24 cellular contexts compared by ENCODE assay signal in genomic region chr11:118569670-118570069, GRCh38. TPM values are rescaled to one million over a fixed set of nuclear protein-coding genes. Genes with fewer than 3 reads are reported as not detected.
DNase-seq lines count a peak whose midpoint lies in the region; ATAC-seq, FAIRE-seq and TF ChIP-seq lines count a peak whose summit lies in the region.
"Had no signal": no experiment of that assay in that cellular context is flagged by ENCODE, and none has a peak within 500 bp of the region (broad histone marks: within the 10 kb centered on the region; RNA-seq: fewer than 3 reads in every experiment).

No MANE protein-coding gene starts in this region.

- TF ChIP-seq EP300 in K562 (IDR thresholded peaks at IDR 0.05; ENCODE audit: low read length) (no peak), gastroesophageal sphincter (IDR thresholded peaks at IDR 0.05) (no peak)

- H3K36me3 Mint-ChIP-seq in CD4-positive, alpha-beta T cell (ENCODE audit: low read depth), result peaks cover 22% of the 10 kb centered on the region
- no peaks in the 10 kb centered on the region for H3K36me3 Mint-ChIP-seq in neural crest cell (ENCODE audit: low read depth)
- H3K36me3 Mint-ChIP-seq: CD14-positive monocyte had no signal

- no peaks in the 10 kb centered on the region for H3K9me1 ChIP-seq in K562 (ENCODE audit: control insufficient read depth, insufficient read depth, low read length)

- CTCF ChIA-PET in CD4-positive, alpha-beta T cell (lab: Charles Lee), result interaction anchor here (1.7 kb wide), 1 partner anchor 31 kb away, joined by 4 read pairs; no protein-coding TSS in a partner anchor
- CTCF ChIA-PET in K562 (lab: Yijun Ruan, JAX; ENCODE audit: low intra/inter-chr PET ratio), result no interaction called here

- H4K20me1 ChIP-seq in K562 (replicated peaks; ENCODE audit: control insufficient read depth, insufficient read depth, low read length), result peaks cover 16% of the 10 kb centered on the region; the same call in 1 of the 2 replicates

- no peak overlapping the region for H3K4me2 ChIP-seq in K562 (ENCODE audit: insufficient read depth, low read length)
- H3K4me2 ChIP-seq: A549; BLaER1 treated with 17β-estradiol and CSF1 and Interleukin-3, amounts not matched to agents 10 nM and 100 nM; GM23338 had no signal

- no peaks in the 10 kb centered on the region for H3K9me3 ChIP-seq in CD4-positive, alpha-beta T cell (ENCODE audit: control insufficient read depth, low read length)
- H3K9me3 ChIP-seq in K562 (replicated peaks; ENCODE audit: control insufficient read depth, insufficient read depth, low read depth, low read length) (no peaks in the 10 kb centered on the region), gastroesophageal sphincter (no peaks in the 10 kb centered on the region), kidney (ENCODE audit: control insufficient read depth in 1 of 2, low read length in 2 of 2) (no peaks in the 10 kb centered on the region)
- H3K9me3 ChIP-seq: A549; BE2C; BLaER1 treated with 17β-estradiol and CSF1 and Interleukin-3, amounts not matched to agents 10 nM and 100 nM had no signal

- H3K27ac Mint-ChIP-seq in CD4-positive, alpha-beta T cell, result peak overlapping the region; percentile 68
- no peak overlapping the region for H3K27ac Mint-ChIP-seq in neural crest cell (ENCODE audit: unreplicated experiment)
- H3K27ac Mint-ChIP-seq: GM23338, H9 had no signal

- H3K79me2 ChIP-seq in K562 (ENCODE audit: control insufficient read depth, insufficient read depth, low read length), result peaks cover 25% of the 10 kb centered on the region

- in situ Hi-C loops in K562 (cut with MboI), result no loop called here

- H3K27me3 ChIP-seq in CD4-positive, alpha-beta T cell (ENCODE audit: control insufficient read depth, insufficient read depth, low read length), result no peaks in the 10 kb centered on the region
- H3K27me3 ChIP-seq in K562 (ENCODE audit: control insufficient read depth in 2 of 2, insufficient read depth in 2 of 2, low read length in 2 of 2) (no peaks in the 10 kb centered on the region), gastroesophageal sphincter (no peaks in the 10 kb centered on the region)
- H3K27me3 ChIP-seq: BE2C; BLaER1 treated with 17β-estradiol and CSF1 and Interleukin-3, amounts not matched to agents 10 nM and 100 nM had no signal

- H3K9ac ChIP-seq in K562 (ENCODE audit: insufficient read depth in 1 of 2, low read depth in 2 of 2, low read length in 2 of 2) (no peak overlapping the region), kidney (ENCODE audit: low read length in 2 of 2) (no peak overlapping the region)
- H3K9ac ChIP-seq: BLaER1 treated with 17β-estradiol and CSF1 and Interleukin-3, amounts not matched to agents 10 nM and 100 nM had no signal

- H3K4me3 ChIP-seq in K562 (no peak overlapping the region), gastroesophageal sphincter (no peak overlapping the region), kidney (ENCODE audit: low read length in 2 of 2) (no peak overlapping the region)
- H3K4me3 ChIP-seq: A549; BLaER1 treated with 17β-estradiol and CSF1 and Interleukin-3, amounts not matched to agents 10 nM and 100 nM; GM23338 had no signal

- 33% methylated on average over 2 of the region's 2 CpGs for WGBS in K562 (ENCODE audit: insufficient coverage, low coverage, missing lambda C conversion rate)
- 83% methylated on average over 2 of the region's 2 CpGs; no CpG with 5 or more reads in 1 of the 2 donors for WGBS in gastroesophageal sphincter (ENCODE audit: low coverage in 1 of 2), 2 donors

- no TSS peak for BruUV-seq in K562 (replicated peaks; lab: Mats Ljungman, UMichigan)

- peak overlapping the region; percentile 25; the same call in 1 of the 2 replicates for H2AFZ ChIP-seq in K562 (ENCODE audit: low read depth, low read length)
- H2AFZ ChIP-seq: GM23338 had no signal

- H3K36me3 ChIP-seq in K562 (ENCODE audit: control insufficient read depth, insufficient read depth, low read length), result peaks cover 6% of the 10 kb centered on the region
- H3K36me3 ChIP-seq in gastroesophageal sphincter, result no peaks in the 10 kb centered on the region
- H3K36me3 ChIP-seq in kidney (ENCODE audit: control insufficient read depth in 1 of 2, insufficient read depth in 2 of 2, low read length in 2 of 2), result no peaks in the 10 kb centered on the region

- POLR2A ChIA-PET in CD4-positive, alpha-beta T cell (lab: Charles Lee), result no interaction called here
- POLR2A ChIA-PET in K562 (lab: Yijun Ruan, JAX), result interaction anchor here (0.7 kb wide), 1 partner anchor 539 kb away, joined by 4 read pairs; no protein-coding TSS in a partner anchor

- FAIRE-seq in K562 (lab: Jason Lieb, UNC), result no peak
- no peak for FAIRE-seq in kidney (lab: Jason Lieb, UNC)
- FAIRE-seq: A549, GM12891, GM18507 had no signal

- no peak for ATAC-seq in CD4-positive, alpha-beta T cell (ENCODE audit: poor library complexity)
- ATAC-seq in K562 (no peak), gastroesophageal sphincter (no peak)
- ATAC-seq: A549, GM23338, HCT116 had no signal

- H3K4me1 ChIP-seq in K562 (replicated peaks in 1 of 2; ENCODE audit: control insufficient read depth in 2 of 2, insufficient read depth in 2 of 2, low read length in 2 of 2) (peaks cover 10% of the 10 kb centered on the region in 2 experiments), gastroesophageal sphincter (peaks cover 0 to 39% (median 17%) of the 10 kb centered on the region in 3 donors), kidney (ENCODE audit: control insufficient read depth in 1 of 2, insufficient read depth in 1 of 2, low read depth in 1 of 2, low read length in 2 of 2) (peaks cover 5 to 9% of the 10 kb centered on the region in 2 donors)
- H3K4me1 ChIP-seq: BE2C had no signal

- no peak for TF ChIP-seq RAD21 in K562 (CRISPR knock-in tag; conservative IDR thresholded peaks at IDR 0.05 in 1 of 2, IDR thresholded peaks at IDR 0.05 in 1 of 2)

- intact Hi-C loops in CD4-positive, alpha-beta T cell (cut with DNase I, micrococcal nuclease), result loop anchor here (5.0 to 10.0 kb wide), 5 partner anchors 37 to 1335 kb away; partner anchors contain the start of genes C2CD2L (in 1 of the 2), DPAGT1 (in 1 of the 2), PCSK7 (in 1 of the 2) and PHLDB1 (in 1 of the 2)
- intact Hi-C loops in K562 (cut with micrococcal nuclease) (loop anchor here (5.0 to 10.0 kb wide), 4 partner anchors 37 to 272 kb away; partner anchors contain the start of genes ATP5MG and TMEM25), kidney (cut with DNase I) (no loop called here)

- H3K27me3 Mint-ChIP-seq in CD4-positive, alpha-beta T cell, result no peaks in the 10 kb centered on the region
- no peaks in the 10 kb centered on the region for H3K27me3 Mint-ChIP-seq in neural crest cell (ENCODE audit: low read depth)
- H3K27me3 Mint-ChIP-seq: CD4-positive, alpha-beta memory T cell had no signal

- TF ChIP-seq CTCF in CD4-positive, alpha-beta T cell (IDR thresholded peaks at IDR 0.05), result no peak
- TF ChIP-seq CTCF in K562 (IDR thresholded peaks at IDR 0.05 in 2 of 3, conservative IDR thresholded peaks at IDR 0.05 in 1 of 3; ENCODE audit: insufficient read depth in 2 of 3, low read depth in 1 of 3, low read length in 3 of 3) (no peak), neural crest cell (conservative IDR thresholded peaks at IDR 0.05) (no peak), gastroesophageal sphincter (IDR thresholded peaks at IDR 0.05) (no peak), kidney (IDR thresholded peaks at IDR 0.05; ENCODE audit: borderline replicate concordance, extremely low read depth, insufficient read depth) (no peak)

- H3K4me1 Mint-ChIP-seq in CD4-positive, alpha-beta T cell (ENCODE audit: low read depth), result peaks cover 40% of the 10 kb centered on the region
- peaks cover 40% of the 10 kb centered on the region for H3K4me1 Mint-ChIP-seq in neural crest cell

- no peak for DNase-seq in CD4-positive, alpha-beta T cell
- DNase-seq in K562 (ENCODE audit: extremely low read depth in 1 of 4, low spot score in 3 of 4) (no peak), neural crest cell (ENCODE audit: low read depth, low spot score) (no peak), NCI-H2196 (lab: John Stamatoyannopoulos, UW; ENCODE audit: unreplicated experiment) (no peak), kidney (no peak)
- DNase-seq: 8988T; ACHN; AML-193; BE2C; Calu3; CD4-positive, alpha-beta memory T cell; COR-L47; DMS53; DMS79 treated with DMSO at 0.1 percent for 48 hours; GF-D8; H9 had no signal

- H3K27ac ChIP-seq in CD4-positive, alpha-beta T cell (ENCODE audit: low read depth, low read length), result no peak overlapping the region
- H3K27ac ChIP-seq in K562 (ENCODE audit: extremely low read depth, low read depth, low read length) (no peak overlapping the region), gastroesophageal sphincter (no peak overlapping the region), kidney (ENCODE audit: low read depth in 2 of 2, low read length in 2 of 2) (no peak overlapping the region)
- H3K27ac ChIP-seq: A549; BLaER1 treated with 17β-estradiol and CSF1 and Interleukin-3, amounts not matched to agents 10 nM and 100 nM had no signal

- TF ChIP-seq POLR2A in K562 (conservative IDR thresholded peaks at IDR 0.05) (no peak), gastroesophageal sphincter (IDR thresholded peaks at IDR 0.05) (no peak)

- H3K4me3 Mint-ChIP-seq in CD4-positive, alpha-beta T cell, result peak overlapping the region; percentile 38
- peak overlapping the region; percentile 61 for H3K4me3 Mint-ChIP-seq in neural crest cell
- H3K4me3 Mint-ChIP-seq: CD14-positive monocyte, GM23338, H9 had no signal

- no peaks in the 10 kb centered on the region for H3K9me3 Mint-ChIP-seq in CD4-positive, alpha-beta T cell
- H3K9me3 Mint-ChIP-seq in neural crest cell, result no peaks in the 10 kb centered on the region
- H3K9me3 Mint-ChIP-seq: CD14-positive monocyte; CD4-positive, alpha-beta memory T cell; GM23338; H9 had no signal

RNA-seq across cellular contexts. Expression of gene ARCN1, which starts 2.5 kb away (rescaled TPM):
- 10 to 100 TPM; 73.7 to 78.6 TPM for total RNA-seq in CD4-positive, alpha-beta T cell
- 33.0 and 70.2 TPM in 2 replicates for total RNA-seq in K562 (2011; cell fraction: chromatin; rRNA removed; ENCODE audit: low replicate concordance)
- total RNA-seq in K562 (2011; cell fraction: nucleolus; rRNA removed), result 25.1 and 26.7 TPM in 2 replicates
- total RNA-seq in K562 (2011; cell fraction: nucleoplasm; rRNA removed), result 50.7 and 82.0 TPM in 2 replicates
- total RNA-seq in K562 (2014; rRNA removed) (47.4 and 50.4 TPM in 2 replicates), K562 (2014; rRNA removed; fragmentation: Illumina TruSeq; extraction: Trizol) (76.4 and 87.6 TPM in 2 replicates), K562 (2015; rRNA removed; fragmentation: Illumina TruSeq; extraction: Trizol) (72.3 and 77.9 TPM in 2 replicates), K562 (2021) (87.6 and 94.4 TPM in 2 replicates), neural crest cell (122 and 128 TPM in 2 replicates), gastroesophageal sphincter (100 to 1,000 TPM in 3 of 4 donors, 10 to 100 TPM in 1; 84.9 to 141 (median 128) TPM), kidney (107 TPM)
- polyA plus RNA-seq in K562 (2011; rRNA removed) (224 and 237 TPM in 2 replicates), K562 (2014; fragmentation: Illumina TruSeq; extraction: Trizol) (109 and 126 TPM in 2 replicates), K562 (2014; fragmentation: Nextera tagmentation; extraction: Ambion mirVana) (10 to 100 TPM; 30.0 to 43.5 TPM), K562 (2014; rRNA removed) (75.8 and 81.0 TPM in 2 replicates), kidney (ENCODE audit: insufficient read depth, low read depth, low replicate concordance) (64.7 TPM)
- polyA plus RNA-seq in K562 (2011; cell fraction: cytosol; rRNA removed), result 136 and 284 TPM in 2 replicates
- 27.6 and 58.6 TPM in 2 replicates for polyA plus RNA-seq in K562 (2011; cell fraction: nucleus; rRNA removed)
- polyA plus RNA-seq in K562 (2012), result 72.5 and 103 TPM in 2 replicates
- 236 and 317 TPM in 2 replicates for polyA minus RNA-seq in K562 (2011; rRNA and poly(A)+ RNA removed)
- polyA minus RNA-seq in K562 (2011; cell fraction: cytosol; rRNA and poly(A)+ RNA removed), result 88.0 and 104 TPM in 2 replicates
- polyA minus RNA-seq in K562 (2011; cell fraction: nucleus; rRNA and poly(A)+ RNA removed), result 8.8 and 22.3 TPM in 2 replicates

RNA-seq across cellular contexts. Expression of gene IFT46, which starts 3.9 kb away (rescaled TPM):
- total RNA-seq in CD4-positive, alpha-beta T cell, result 1 to 10 TPM; 4.9 to 6.3 TPM
- total RNA-seq in K562 (2011; cell fraction: chromatin; rRNA removed; ENCODE audit: low replicate concordance), result 15.4 and 15.5 TPM in 2 replicates
- 7.9 and 8.5 TPM in 2 replicates for total RNA-seq in K562 (2011; cell fraction: nucleolus; rRNA removed)
- total RNA-seq in K562 (2011; cell fraction: nucleoplasm; rRNA removed), result 11.7 and 12.6 TPM in 2 replicates
- total RNA-seq in K562 (2014; rRNA removed) (11.8 and 12.0 TPM in 2 replicates), K562 (2014; rRNA removed; fragmentation: Illumina TruSeq; extraction: Trizol) (14.3 and 15.2 TPM in 2 replicates), K562 (2015; rRNA removed; fragmentation: Illumina TruSeq; extraction: Trizol) (15.2 and 16.6 TPM in 2 replicates), K562 (2021) (9.9 and 10.1 TPM in 2 replicates), neural crest cell (24.2 and 24.4 TPM in 2 replicates), gastroesophageal sphincter (10 to 100 TPM; 23.5 to 30.8 (median 27.7) TPM), kidney (21.1 TPM)
- polyA plus RNA-seq in K562 (2011; rRNA removed) (16.8 and 30.4 TPM in 2 replicates), K562 (2014; fragmentation: Illumina TruSeq; extraction: Trizol) (15.9 and 18.9 TPM in 2 replicates), K562 (2014; fragmentation: Nextera tagmentation; extraction: Ambion mirVana) (10 to 100 TPM; 24.2 to 29.5 TPM), K562 (2014; rRNA removed) (14.3 and 14.8 TPM in 2 replicates), kidney (ENCODE audit: insufficient read depth, low read depth, low replicate concordance) (28.7 TPM)
- 10.8 and 26.7 TPM in 2 replicates for polyA plus RNA-seq in K562 (2011; cell fraction: cytosol; rRNA removed)
- polyA plus RNA-seq in K562 (2011; cell fraction: nucleus; rRNA removed), result 8.8 and 20.4 TPM in 2 replicates
- polyA plus RNA-seq in K562 (2012), result 10.6 and 13.5 TPM in 2 replicates
- polyA minus RNA-seq in K562 (2011; rRNA and poly(A)+ RNA removed), result 14.8 and 27.5 TPM in 2 replicates
- polyA minus RNA-seq in K562 (2011; cell fraction: cytosol; rRNA and poly(A)+ RNA removed), result 5.8 and 6.4 TPM in 2 replicates
- polyA minus RNA-seq in K562 (2011; cell fraction: nucleus; rRNA and poly(A)+ RNA removed), result 2.0 and 6.7 TPM in 2 replicates

RNA-seq across cellular contexts. Expression of gene PHLDB1, which starts 37.7 kb away (rescaled TPM):
- 1 to 10 TPM; 1.8 to 2.3 TPM for total RNA-seq in CD4-positive, alpha-beta T cell
- 88.0 and 200 TPM in 2 replicates for total RNA-seq in K562 (2011; cell fraction: chromatin; rRNA removed; ENCODE audit: low replicate concordance)
- 71.3 and 79.0 TPM in 2 replicates for total RNA-seq in K562 (2011; cell fraction: nucleolus; rRNA removed)
- 93.1 and 134 TPM in 2 replicates for total RNA-seq in K562 (2011; cell fraction: nucleoplasm; rRNA removed)
- total RNA-seq in K562 (2014; rRNA removed) (17.8 and 21.2 TPM in 2 replicates), K562 (2014; rRNA removed; fragmentation: Illumina TruSeq; extraction: Trizol) (7.7 and 8.5 TPM in 2 replicates), K562 (2015; rRNA removed; fragmentation: Illumina TruSeq; extraction: Trizol) (12.0 and 12.3 TPM in 2 replicates), K562 (2021) (27.0 and 28.7 TPM in 2 replicates), neural crest cell (108 and 120 TPM in 2 replicates), gastroesophageal sphincter (100 to 1,000 TPM in 2 of 4 donors, 10 to 100 TPM in 2; 45.8 to 144 (median 101) TPM), kidney (118 TPM)
- polyA plus RNA-seq in K562 (2011; rRNA removed) (17.0 and 21.7 TPM in 2 replicates), K562 (2014; fragmentation: Illumina TruSeq; extraction: Trizol) (14.2 and 16.2 TPM in 2 replicates), K562 (2014; fragmentation: Nextera tagmentation; extraction: Ambion mirVana) (1 to 10 TPM; 2.0 to 3.1 TPM), K562 (2014; rRNA removed) (17.1 and 18.9 TPM in 2 replicates), kidney (ENCODE audit: insufficient read depth, low read depth, low replicate concordance) (39.1 TPM)
- polyA plus RNA-seq in K562 (2011; cell fraction: cytosol; rRNA removed), result 16.1 and 27.1 TPM in 2 replicates
- polyA plus RNA-seq in K562 (2011; cell fraction: nucleus; rRNA removed), result 62.2 and 110 TPM in 2 replicates
- polyA plus RNA-seq in K562 (2012), result 15.6 and 17.0 TPM in 2 replicates
- polyA minus RNA-seq in K562 (2011; rRNA and poly(A)+ RNA removed), result 24.4 and 29.0 TPM in 2 replicates
- 20.1 and 22.6 TPM in 2 replicates for polyA minus RNA-seq in K562 (2011; cell fraction: cytosol; rRNA and poly(A)+ RNA removed)
- polyA minus RNA-seq in K562 (2011; cell fraction: nucleus; rRNA and poly(A)+ RNA removed), result 34.6 and 34.9 TPM in 2 replicates
- polyA plus RNA-seq: CD14-positive monocyte had no signal

RNA-seq across cellular contexts. Expression of gene TMEM25, which starts 38.7 kb away (rescaled TPM):
- 10 to 100 TPM; 18.3 to 18.5 TPM for total RNA-seq in CD4-positive, alpha-beta T cell
- total RNA-seq in K562 (2011; cell fraction: chromatin; rRNA removed; ENCODE audit: low replicate concordance), result 15.4 and 39.3 TPM in 2 replicates
- 19.7 and 20.1 TPM in 2 replicates for total RNA-seq in K562 (2011; cell fraction: nucleolus; rRNA removed)
- 15.8 and 18.2 TPM in 2 replicates for total RNA-seq in K562 (2011; cell fraction: nucleoplasm; rRNA removed)
- total RNA-seq in K562 (2014; rRNA removed) (1.5 and 2.1 TPM in 2 replicates), K562 (2014; rRNA removed; fragmentation: Illumina TruSeq; extraction: Trizol) (0.77 and 1.2 TPM in 2 replicates), K562 (2015; rRNA removed; fragmentation: Illumina TruSeq; extraction: Trizol) (1.8 and 2.0 TPM in 2 replicates), K562 (2021) (3.2 TPM in 2 replicates), neural crest cell (27.6 and 28.6 TPM in 2 replicates), gastroesophageal sphincter (10 to 100 TPM; 36.9 to 57.1 (median 51.8) TPM), kidney (30.7 TPM)
- polyA plus RNA-seq in K562 (2011; rRNA removed) (2.2 and 7.1 TPM in 2 replicates), K562 (2014; fragmentation: Illumina TruSeq; extraction: Trizol) (2.7 and 3.4 TPM in 2 replicates), K562 (2014; fragmentation: Nextera tagmentation; extraction: Ambion mirVana) (under 1 TPM; 0.34 to 0.49 TPM), K562 (2014; rRNA removed) (3.8 and 4.3 TPM in 2 replicates), kidney (ENCODE audit: insufficient read depth, low read depth, low replicate concordance) (36.8 TPM)
- polyA plus RNA-seq in K562 (2011; cell fraction: cytosol; rRNA removed), result 4.0 and 6.3 TPM in 2 replicates
- 35.3 and 59.2 TPM in 2 replicates for polyA plus RNA-seq in K562 (2011; cell fraction: nucleus; rRNA removed)
- 1.6 and 4.2 TPM in 2 replicates for polyA plus RNA-seq in K562 (2012)
- polyA minus RNA-seq in K562 (2011; rRNA and poly(A)+ RNA removed), result 4.1 and 5.3 TPM in 2 replicates
- 2.1 and 6.1 TPM in 2 replicates for polyA minus RNA-seq in K562 (2011; cell fraction: cytosol; rRNA and poly(A)+ RNA removed)
- polyA minus RNA-seq in K562 (2011; cell fraction: nucleus; rRNA and poly(A)+ RNA removed), result 11.3 and 17.8 TPM in 2 replicates
- polyA plus RNA-seq: CD14-positive monocyte had no signal

RNA-seq across cellular contexts. Expression of gene TTC36, which starts 42.4 kb away (rescaled TPM):
- under 1 TPM; 0.30 to 0.56 TPM for total RNA-seq in CD4-positive, alpha-beta T cell
- total RNA-seq in K562 (2011; cell fraction: chromatin; rRNA removed; ENCODE audit: low replicate concordance), result not detected in 2 replicates
- 0.66 and 0.83 TPM in 2 replicates for total RNA-seq in K562 (2011; cell fraction: nucleolus; rRNA removed)
- total RNA-seq in K562 (2011; cell fraction: nucleoplasm; rRNA removed), result not detected in 2 replicates
- 0.78 TPM in 1 of 2 replicates, not detected in the other for total RNA-seq in K562 (2014; rRNA removed)
- total RNA-seq in K562 (2014; rRNA removed; fragmentation: Illumina TruSeq; extraction: Trizol), result not detected in 2 replicates
- not detected in 2 replicates for total RNA-seq in K562 (2015; rRNA removed; fragmentation: Illumina TruSeq; extraction: Trizol)
- 0.22 and 0.36 TPM in 2 replicates for total RNA-seq in K562 (2021)
- polyA plus RNA-seq in K562 (2011; rRNA removed), result not detected in 2 replicates
- polyA plus RNA-seq in K562 (2011; cell fraction: cytosol; rRNA removed), result 0.06 TPM in 1 of 2 replicates, not detected in the other
- polyA plus RNA-seq in K562 (2011; cell fraction: nucleus; rRNA removed), result 0.18 and 0.53 TPM in 2 replicates
- 0.14 and 0.15 TPM in 2 replicates for polyA plus RNA-seq in K562 (2012)
- polyA plus RNA-seq in K562 (2014; fragmentation: Illumina TruSeq; extraction: Trizol), result not detected in 2 replicates
- polyA plus RNA-seq in K562 (2014; fragmentation: Nextera tagmentation; extraction: Ambion mirVana), result not detected
- 0.23 and 0.59 TPM in 2 replicates for polyA plus RNA-seq in K562 (2014; rRNA removed)
- polyA minus RNA-seq in K562 (2011; rRNA and poly(A)+ RNA removed), result not detected in 2 replicates
- polyA minus RNA-seq in K562 (2011; cell fraction: cytosol; rRNA and poly(A)+ RNA removed), result not detected in 2 replicates
- 0.27 and 0.78 TPM in 2 replicates for polyA minus RNA-seq in K562 (2011; cell fraction: nucleus; rRNA and poly(A)+ RNA removed)
- 1.1 and 1.2 TPM in 2 replicates for total RNA-seq in neural crest cell
- 1 to 10 TPM in 3 of 4 donors, under 1 TPM in 1; 0.81 to 5.6 (median 3.3) TPM for total RNA-seq in gastroesophageal sphincter
- 1.1 TPM for total RNA-seq in kidney
- polyA plus RNA-seq in kidney (ENCODE audit: insufficient read depth, low read depth, low replicate concordance), result 12.7 TPM
- polyA plus RNA-seq: A549, CD14-positive monocyte had no signal
